In genomic region chr11:38330578-38330977, GRCh38 we compare ENCODE assay signal across 30 cellular contexts.
"Had no signal": no experiment of that assay in that cellular context is flagged by ENCODE, and none has a peak within 500 bp of the region (broad histone marks: within the 10 kb centered on the region; RNA-seq: fewer than 3 reads in every experiment).

No MANE protein-coding gene starts in this region.

- H3K27me3 Mint-ChIP-seq: naive thymus-derived CD4-positive, alpha-beta T cell; stimulated activated memory B cell treated with anti-CD40 and anti-IgM and Interleukin-4, amounts not matched to agents 10 μg/mL and 1 μg/mL and 100 μg/mL, for 72 hours; type B pancreatic cell had no signal

- H3K4me1 Mint-ChIP-seq: naive thymus-derived CD4-positive, alpha-beta T cell; nephron; stimulated activated memory B cell treated with anti-CD40 and anti-IgM and Interleukin-4, amounts not matched to agents 10 μg/mL and 1 μg/mL and 100 μg/mL, for 72 hours had no signal

- ATAC-seq: foreskin keratinocyte; gastroesophageal sphincter; heart left ventricle; left lobe of liver; mucosa of descending colon; naive thymus-derived CD4-positive, alpha-beta T cell; psoas muscle; right cardiac atrium; stimulated activated memory B cell treated with anti-CD40 and anti-IgM and Interleukin-4, amounts not matched to agents 10 μg/mL and 1 μg/mL and 100 μg/mL, for 72 hours; stimulated activated naive CD8-positive, alpha-beta T cell treated with anti-CD3 and anti-CD28 coated beads, Interleukin-15, Interleukin-2, amounts not matched to agents 100 U/mL and 50 U/mL, for 24 hours had no signal

- H3K9me3 ChIP-seq: esophagus muscularis mucosa, gastroesophageal sphincter, ovary, psoas muscle, testis, tibial artery had no signal

- H3K36me3 ChIP-seq: esophagus muscularis mucosa, gastroesophageal sphincter, heart left ventricle, ovary, sigmoid colon, spleen, tibial artery had no signal

- H3K4me2 ChIP-seq: hepatocyte had no signal

- H2AFZ ChIP-seq: hepatocyte had no signal

- H3K79me2 ChIP-seq: hepatocyte had no signal

- H3K27me3 ChIP-seq: esophagus muscularis mucosa, foreskin keratinocyte, gastroesophageal sphincter, heart left ventricle, hepatocyte, ovary, sigmoid colon, spleen, testis, tibial artery had no signal

- DNase-seq: dermis blood vessel endothelial cell; effector memory CD4-positive, alpha-beta T cell; foreskin keratinocyte; heart left ventricle; kidney; mesenchymal stem cell; mucosa of descending colon; naive thymus-derived CD4-positive, alpha-beta T cell; occipital lobe; ovary; posterior cingulate gyrus; psoas muscle; right cardiac atrium; sigmoid colon; spleen; stimulated activated CD4-positive, alpha-beta T cell treated with anti-CD3 and anti-CD28 coated beads, Interleukin-4, amount 100 ng/mL, for 4 hours; stimulated activated naive CD8-positive, alpha-beta T cell treated with anti-CD3 and anti-CD28 coated beads, Interleukin-15, Interleukin-2, amounts not matched to agents 100 U/mL and 50 U/mL, for 24 hours; substantia nigra; testis; tibial artery had no signal

- H3K27ac ChIP-seq: coronary artery, esophagus muscularis mucosa, foreskin keratinocyte, gastroesophageal sphincter, heart left ventricle, hepatocyte, ovary, psoas muscle, sigmoid colon, spleen, testis, tibial artery had no signal

- H3K4me3 ChIP-seq: coronary artery, esophagus muscularis mucosa, gastroesophageal sphincter, heart left ventricle, hepatocyte, lung, mucosa of descending colon, ovary, psoas muscle, sigmoid colon, spleen, testis, tibial artery had no signal

- H3K36me3 Mint-ChIP-seq: mesothelial cell of epicardium; naive thymus-derived CD4-positive, alpha-beta T cell; stimulated activated memory B cell treated with anti-CD40 and anti-IgM and Interleukin-4, amounts not matched to agents 10 μg/mL and 1 μg/mL and 100 μg/mL, for 72 hours; type B pancreatic cell had no signal

- H3K4me3 Mint-ChIP-seq: mesothelial cell of epicardium; naive thymus-derived CD4-positive, alpha-beta T cell; nephron; stimulated activated memory B cell treated with anti-CD40 and anti-IgM and Interleukin-4, amounts not matched to agents 10 μg/mL and 1 μg/mL and 100 μg/mL, for 72 hours; type B pancreatic cell had no signal

- H3K4me1 ChIP-seq: esophagus muscularis mucosa, foreskin keratinocyte, gastroesophageal sphincter, heart left ventricle, psoas muscle, sigmoid colon, spleen, testis, tibial artery had no signal

- H3K27ac Mint-ChIP-seq: mesothelial cell of epicardium; naive thymus-derived CD4-positive, alpha-beta T cell; nephron; stimulated activated memory B cell treated with anti-CD40 and anti-IgM and Interleukin-4, amounts not matched to agents 10 μg/mL and 1 μg/mL and 100 μg/mL, for 72 hours; type B pancreatic cell had no signal

- H3K9me3 Mint-ChIP-seq: type B pancreatic cell had no signal
